In genomic region chr5:75341934-75342333, GRCh38 we compare ENCODE assay signal across 3 cellular contexts.
TF ChIP-seq lines count a peak whose summit lies in the region.

No MANE protein-coding gene starts in this region.

TF ChIP-seq in GM23338, 12 proteins besides CTCF, POLR2A, EP300 and RAD21:
- TF ChIP-seq REST (IDR thresholded peaks at IDR 0.05; ENCODE audit: unreplicated experiment) (no peak), EZH2 (IDR thresholded peaks at IDR 0.05; ENCODE audit: low read depth, unreplicated experiment) (no peak), JUNB (IDR thresholded peaks at IDR 0.05; ENCODE audit: unreplicated experiment) (no peak), NANOG (IDR thresholded peaks at IDR 0.05; ENCODE audit: borderline replicate concordance) (no peak)

TF ChIP-seq in endothelial cell of umbilical vein, 7 proteins besides CTCF, POLR2A, EP300 and RAD21:
- TF ChIP-seq JUN (IDR thresholded peaks at IDR 0.05; ENCODE audit: borderline replicate concordance, insufficient read depth, insufficient read length, low read depth) (no peak), MYC (IDR thresholded peaks at IDR 0.05; ENCODE audit: low read depth, low read length) (no peak), GATA2 (IDR thresholded peaks at IDR 0.05; ENCODE audit: insufficient read depth, insufficient read length, low read depth, low read length) (no peak), FOS (IDR thresholded peaks at IDR 0.05; ENCODE audit: borderline replicate concordance, insufficient read depth, low read length) (no peak), EZH2 (IDR thresholded peaks at IDR 0.05; ENCODE audit: borderline replicate concordance, low read depth, low read length, severe bottlenecking) (no peak), POLR2AphosphoS5 (IDR thresholded peaks at IDR 0.05; ENCODE audit: insufficient read depth, low read depth, low read length) (no peak)
- TF ChIP-seq, protein P1, sequence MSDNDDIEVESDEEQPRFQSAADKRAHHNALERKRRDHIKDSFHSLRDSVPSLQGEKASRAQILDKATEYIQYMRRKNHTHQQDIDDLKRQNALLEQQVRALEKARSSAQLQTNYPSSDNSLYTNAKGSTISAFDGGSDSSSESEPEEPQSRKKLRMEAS (IDR thresholded peaks at IDR 0.05; ENCODE audit: insufficient read depth, insufficient read length) = no peak

TF ChIP-seq in neural cell, 6 proteins besides CTCF, POLR2A, EP300 and RAD21:
- no peak for TF ChIP-seq POLR2AphosphoS5 (IDR thresholded peaks at IDR 0.05)
- TF ChIP-seq EZH2 (IDR thresholded peaks at IDR 0.05; ENCODE audit: borderline replicate concordance, insufficient read depth, low read length, poor library complexity, severe bottlenecking) = no peak
- no peak for TF ChIP-seq MXI1 (conservative IDR thresholded peaks at IDR 0.05; ENCODE audit: poor library complexity, severe bottlenecking)
- TF ChIP-seq REST (IDR thresholded peaks at IDR 0.05; ENCODE audit: borderline replicate concordance) = no peak
- TF ChIP-seq SMC3 (conservative IDR thresholded peaks at IDR 0.05; ENCODE audit: poor library complexity) = no peak
- TF ChIP-seq TAF1 (IDR thresholded peaks at IDR 0.05; ENCODE audit: low read depth) = no peak
